1 cellular context compared by ENCODE assay signal in the genomic region with DNA sequence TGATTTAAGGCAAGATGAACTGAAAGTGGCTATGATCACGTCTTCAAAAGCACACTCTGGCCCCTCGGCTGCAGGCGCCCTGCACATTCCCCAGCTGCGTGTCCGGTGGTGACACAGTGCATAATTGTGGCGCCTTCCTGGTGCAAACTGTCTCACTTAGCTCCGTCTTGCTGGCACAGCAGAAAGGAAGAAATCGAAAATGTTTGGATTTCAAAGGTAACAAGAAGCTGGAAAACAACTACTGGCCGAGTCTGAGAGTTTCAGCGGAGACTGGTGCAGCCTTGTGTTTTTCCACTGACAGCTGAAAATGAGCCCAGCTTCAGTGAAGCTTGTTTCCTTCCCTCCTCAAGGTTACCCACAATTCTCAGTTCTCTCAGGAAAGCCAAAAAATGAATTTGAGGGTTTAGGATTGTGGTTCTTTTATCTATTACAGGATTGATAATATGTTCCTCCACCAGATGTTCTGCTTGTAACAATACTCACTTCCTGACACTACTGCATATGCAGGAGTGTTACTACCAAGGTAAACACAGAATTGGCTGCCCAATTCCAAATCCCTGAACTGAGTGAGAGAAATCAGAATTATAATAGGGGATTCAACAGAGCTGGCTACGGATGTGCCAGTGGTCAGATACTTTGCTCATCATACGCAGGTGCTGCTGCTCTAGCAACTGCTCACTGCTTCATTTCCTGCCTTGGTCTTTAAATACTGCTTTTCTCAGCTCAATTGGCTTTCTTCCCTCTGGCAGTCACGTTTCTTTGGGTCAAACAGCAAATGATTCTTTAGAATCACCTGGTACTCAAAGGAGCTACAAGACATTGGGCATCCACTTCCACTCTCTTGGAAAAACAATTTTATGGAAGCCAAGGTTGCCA.
TF ChIP-seq lines count a peak whose summit lies in the region.

No MANE protein-coding gene starts in this region.

TF ChIP-seq in K562, 482 proteins besides CTCF, POLR2A, EP300 and RAD21 (continued from another document):
- TF ChIP-seq, protein P1, sequence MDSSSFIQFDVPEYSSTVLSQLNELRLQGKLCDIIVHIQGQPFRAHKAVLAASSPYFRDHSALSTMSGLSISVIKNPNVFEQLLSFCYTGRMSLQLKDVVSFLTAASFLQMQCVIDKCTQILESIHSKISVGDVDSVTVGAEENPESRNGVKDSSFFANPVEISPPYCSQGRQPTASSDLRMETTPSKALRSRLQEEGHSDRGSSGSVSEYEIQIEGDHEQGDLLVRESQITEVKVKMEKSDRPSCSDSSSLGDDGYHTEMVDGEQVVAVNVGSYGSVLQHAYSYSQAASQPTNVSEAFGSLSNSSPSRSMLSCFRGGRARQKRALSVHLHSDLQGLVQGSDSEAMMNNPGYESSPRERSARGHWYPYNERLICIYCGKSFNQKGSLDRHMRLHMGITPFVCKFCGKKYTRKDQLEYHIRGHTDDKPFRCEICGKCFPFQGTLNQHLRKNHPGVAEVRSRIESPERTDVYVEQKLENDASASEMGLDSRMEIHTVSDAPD (CRISPR knock-in tag; IDR thresholded peaks at IDR 0.05): no peak
- TF ChIP-seq BCOR (IDR thresholded peaks at IDR 0.05) (no peak), SOX6 (IDR thresholded peaks at IDR 0.05) (no peak), HLTF (IDR thresholded peaks at IDR 0.05) (no peak), BDP1 (IDR thresholded peaks at IDR 0.05; ENCODE audit: insufficient read depth, insufficient read length) (no peak), MYBL2 (IDR thresholded peaks at IDR 0.05; ENCODE audit: low read depth) (no peak), MYBL2 (CRISPR knock-in tag; IDR thresholded peaks at IDR 0.05; ENCODE audit: borderline replicate concordance) (no peak), RNF2 (IDR thresholded peaks at IDR 0.05) (no peak), NCOA1 (IDR thresholded peaks at IDR 0.05; ENCODE audit: low read depth) (no peak), NCOA6 (IDR thresholded peaks at IDR 0.05) (no peak), HMG20A (CRISPR knock-in tag; conservative IDR thresholded peaks at IDR 0.05) (no peak)
